9 cellular contexts compared by ENCODE assay signal in the genomic region with DNA sequence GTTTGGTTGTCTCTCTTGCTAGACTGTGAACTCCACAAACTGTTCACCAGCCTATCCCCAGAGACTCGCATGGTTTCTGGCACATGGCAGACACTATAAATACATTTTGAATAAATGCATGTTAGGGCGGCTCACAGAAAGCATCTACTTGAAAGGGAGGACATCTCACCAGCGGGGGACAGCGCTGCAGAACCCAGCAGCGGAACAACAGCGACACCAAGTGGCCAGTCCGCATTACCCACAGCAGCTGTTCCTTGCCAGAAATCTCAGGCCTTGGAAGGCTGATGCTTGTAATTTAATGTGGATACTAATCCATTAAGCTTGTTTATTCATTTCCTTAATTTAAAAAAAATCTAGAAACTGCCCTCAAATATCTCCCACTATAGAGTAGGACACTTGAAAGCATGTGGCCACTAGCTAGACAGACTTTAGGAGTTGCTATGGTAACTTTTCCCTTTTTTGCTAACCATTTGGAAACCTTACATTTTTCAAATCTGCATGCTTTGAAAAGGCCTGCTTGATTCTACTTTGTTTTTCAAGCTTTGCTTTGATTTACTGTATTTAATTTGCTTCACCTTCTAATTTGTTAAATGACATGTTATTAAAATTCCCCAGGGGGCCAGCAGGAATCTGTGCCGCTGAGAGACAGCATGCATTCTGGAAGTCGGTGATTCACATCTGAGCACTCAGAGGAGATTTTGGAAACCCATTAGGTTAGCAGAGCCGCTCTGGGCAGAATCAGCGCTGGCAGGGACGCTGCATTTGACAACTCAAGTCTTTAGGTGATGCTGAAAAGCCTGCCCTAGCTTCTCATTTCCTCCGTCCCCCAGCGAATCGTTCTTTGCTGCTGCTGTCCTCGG.
DNase-seq lines count a peak whose midpoint lies in the region; ATAC-seq and TF ChIP-seq lines count a peak whose summit lies in the region.
"Had no signal": no experiment of that assay in that cellular context is flagged by ENCODE, and none has a peak within 500 bp of the region (broad histone marks: within the 10 kb centered on the region; RNA-seq: fewer than 3 reads in every experiment).

No MANE protein-coding gene starts in this region.

- H3K4me1 Mint-ChIP-seq in naive B cell, result peaks cover 4 to 5% (median 4%) of the 10 kb centered on the region in 3 donors

- no peaks in the 10 kb centered on the region for H3K27me3 ChIP-seq in HL-60 (ENCODE audit: insufficient read depth, poor library complexity, severe bottlenecking)

- H3K27ac Mint-ChIP-seq in naive B cell, result no peak overlapping the region
- H3K27ac Mint-ChIP-seq: IgD-negative memory B cell had no signal

- peaks cover 6 to 17% (median 9%) of the 10 kb centered on the region in 3 donors for H3K27me3 Mint-ChIP-seq in naive B cell

- no peaks in the 10 kb centered on the region for H3K36me3 Mint-ChIP-seq in naive B cell
- H3K36me3 Mint-ChIP-seq: IgD-negative memory B cell had no signal

- peak; percentile 48 to 65 for DNase-seq in HL-60 (ENCODE audit: low read depth in 1 of 2, low spot score in 1 of 2)
- peak; percentile 65 for DNase-seq in NOMO-1 treated with DMSO at 0.1 percent for 48 hours (lab: John Stamatoyannopoulos, UW; ENCODE audit: unreplicated experiment)
- peak; percentile 81 for DNase-seq in activated CD8-positive, alpha-beta memory T cell treated with anti-CD3 and anti-CD28 coated beads, Interleukin-2, amount 50 U/mL, for 4 hours
- peak; percentile 80 for DNase-seq in epithelial cell of esophagus (ENCODE audit: low read depth)
- peak; percentile 53 for DNase-seq in naive B cell
- peak; percentile 28 to 51 for DNase-seq in stimulated activated CD8-positive, alpha-beta memory T cell treated with anti-CD3 and anti-CD28 coated beads, Interleukin-7, amount 100 ng/mL, for 48 hours (ENCODE audit: extremely low read depth in 1 of 2, low read depth in 1 of 2)

- no peak overlapping the region for H3K4me3 Mint-ChIP-seq in naive B cell

- peak; percentile 57 for ATAC-seq in GM19324 (IDR thresholded peaks at IDR 0.05; ENCODE audit: low FRiP score, unreplicated experiment)
- ATAC-seq in naive B cell (ENCODE audit: low read depth in 2 of 2), result peak; percentile 89 to 93

- H3K4me3 ChIP-seq in HL-60 (replicated peaks; ENCODE audit: insufficient read depth, low read length) (no peak overlapping the region), epithelial cell of esophagus (ENCODE audit: low read length) (no peak overlapping the region)

- TF ChIP-seq CTCF in C4-2B (conservative IDR thresholded peaks at IDR 0.05) (peak; percentile 99), HL-60 (IDR thresholded peaks at IDR 0.05; ENCODE audit: insufficient read depth, low read length) (peak; percentile 96), epithelial cell of esophagus (IDR thresholded peaks at IDR 0.05; ENCODE audit: insufficient read depth, low read depth, low read length, missing control alignments) (peak; percentile 99)

- H3K9me3 Mint-ChIP-seq in naive B cell, result peaks cover 0 to 2% (median 0%) of the 10 kb centered on the region in 7 donors
- H3K9me3 Mint-ChIP-seq: IgD-negative memory B cell had no signal

- H3K27ac ChIP-seq in C4-2B (no peak overlapping the region; the same call in 1 of the 2 replicates), HL-60 (replicated peaks) (no peak overlapping the region)
